Comparison of ENCODE assay signal across 1 cellular context in genomic region chr4:39498724-39499014, GRCh38.
TF ChIP-seq lines count a peak whose summit lies in the region.

No MANE protein-coding gene starts in this region.

TF ChIP-seq in IMR-90, 13 proteins besides CTCF, POLR2A, EP300 and RAD21:
- TF ChIP-seq MAZ (IDR thresholded peaks at IDR 0.05; ENCODE audit: borderline replicate concordance, low read depth, low read length) (no peak), CHD1 (IDR thresholded peaks at IDR 0.05; ENCODE audit: low read depth, low read length) (no peak), MAFK (IDR thresholded peaks at IDR 0.05; ENCODE audit: low read depth, low read length) (no peak), ELK1 (IDR thresholded peaks at IDR 0.05; ENCODE audit: borderline replicate concordance, low read depth, low read length) (no peak), NFE2L2 (IDR thresholded peaks at IDR 0.05; ENCODE audit: low read depth, low read length) (no peak), BHLHE40 (IDR thresholded peaks at IDR 0.05; ENCODE audit: low read depth, low read length) (no peak), MXI1 (IDR thresholded peaks at IDR 0.05; ENCODE audit: borderline replicate concordance, low read depth, low read length) (no peak), RCOR1 (IDR thresholded peaks at IDR 0.05; ENCODE audit: insufficient replicate concordance, low read length) (no peak)
